In the genomic region with DNA sequence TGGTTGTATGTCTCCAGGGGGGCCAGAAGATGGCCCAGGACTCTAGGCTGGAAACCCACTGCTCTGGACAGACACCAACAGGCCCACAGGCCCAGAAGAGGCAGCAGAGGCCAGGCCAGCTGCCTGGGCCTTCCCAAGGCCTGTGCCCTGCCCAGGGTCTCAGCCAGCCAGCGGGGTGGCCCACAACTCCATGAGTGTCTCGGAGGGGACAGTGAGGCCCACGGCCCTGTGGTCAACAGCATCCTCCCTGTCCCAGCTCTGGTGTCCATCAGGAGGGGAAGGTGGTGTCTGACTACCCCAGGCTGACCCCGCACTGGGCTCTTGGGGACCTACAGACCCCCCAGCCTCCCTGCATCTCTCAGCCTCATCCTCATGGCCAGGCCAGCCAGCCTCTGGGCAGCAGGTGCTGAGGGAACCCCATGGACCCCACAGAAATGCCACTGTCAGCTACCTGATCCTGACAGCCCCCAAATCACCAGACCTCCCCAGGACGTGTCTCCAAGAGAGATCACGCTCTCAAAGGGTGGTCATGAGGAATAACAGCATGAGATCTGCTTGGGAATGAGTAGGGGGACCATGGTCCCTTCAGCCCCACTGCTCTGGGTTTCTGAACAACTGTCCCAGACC, we compare ENCODE assay signal across 17 cellular contexts.
DNase-seq lines count a peak whose midpoint lies in the region; ATAC-seq, FAIRE-seq and TF ChIP-seq lines count a peak whose summit lies in the region.
"Had no signal": no experiment of that assay in that cellular context is flagged by ENCODE, and none has a peak within 500 bp of the region (broad histone marks: within the 10 kb centered on the region; RNA-seq: fewer than 3 reads in every experiment).

No MANE protein-coding gene starts in this region.

- no peak overlapping the region for H2AK5ac ChIP-seq in H9 (ENCODE audit: insufficient read length, low read length)

- no peak overlapping the region for H3K14ac ChIP-seq in H9 (ENCODE audit: insufficient read depth, low read length)

- H3K4me2 ChIP-seq in HepG2 (ENCODE audit: low read depth, low read length) (peak overlapping the region; percentile 95), H9 (ENCODE audit: insufficient read depth, insufficient read length, low read length) (no peak overlapping the region)

- no peak overlapping the region for H2BK20ac ChIP-seq in H9 (ENCODE audit: low read depth, low read length, poor library complexity, severe bottlenecking)

- no peak overlapping the region for H3T11ph ChIP-seq in H9 (ENCODE audit: low read length)

- no peak overlapping the region for H3K56ac ChIP-seq in H9 (ENCODE audit: insufficient read length, low read depth, low read length)

- H3K9ac ChIP-seq in HepG2 (ENCODE audit: insufficient read depth, low read depth, low read length) (peak overlapping the region; percentile 69), skeletal muscle tissue (ENCODE audit: low read depth in 1 of 3, low read length in 3 of 3) (peak overlapping the region in 1 of 3 donors; percentile 25), H9 (ENCODE audit: extremely low read depth, insufficient read length, low read length) (no peak overlapping the region)

- H3K4me1 ChIP-seq in CD8-positive, alpha-beta T cell (ENCODE audit: insufficient read depth, low read length): peaks cover 25% of the 10 kb centered on the region
- H3K4me1 ChIP-seq in HepG2 (ENCODE audit: insufficient read depth, low read length): peaks cover 87% of the 10 kb centered on the region
- H3K4me1 ChIP-seq in skeletal muscle tissue (ENCODE audit: control insufficient read depth in 3 of 3, insufficient read depth in 3 of 3, low read length in 3 of 3): peaks cover 58 to 67% (median 61%) of the 10 kb centered on the region in 3 donors
- no peaks in the 10 kb centered on the region; the same call in 1 of the 2 replicates for H3K4me1 ChIP-seq in H9 (ENCODE audit: insufficient read depth, low read length)

- FAIRE-seq in HepG2 (lab: Jason Lieb, UNC): no peak
- FAIRE-seq: HTR-8/SVneo had no signal

- POLR2A ChIA-PET in CD8-positive, alpha-beta T cell (lab: Charles Lee): interaction anchor here (1.1 kb wide), 1 partner anchor 9 kb away, joined by 3 read pairs; no protein-coding TSS in a partner anchor
- POLR2A ChIA-PET in HepG2 (lab: Yijun Ruan, JAX): interaction anchor here (1.0 to 7.0 kb wide), 5 partner anchors 10 to 69 kb away, joined by 3 to 81 read pairs (median 5); no protein-coding TSS in a partner anchor

- CTCF ChIA-PET in CD8-positive, alpha-beta T cell (lab: Charles Lee): interaction anchor here (2.1 kb wide), 1 partner anchor 180 kb away, joined by 10 read pairs; no protein-coding TSS in a partner anchor
- CTCF ChIA-PET in HepG2 (lab: Yijun Ruan, JAX; ENCODE audit: low intra/inter-chr PET ratio, low total read pairs): no interaction called here

- no peak overlapping the region for H3K4me3 ChIP-seq in CD8-positive, alpha-beta T cell (ENCODE audit: low read depth, low read length)
- peak overlapping the region; percentile 50 to 73 (median 51); a peak in 5 of 6 replicates for H3K4me3 ChIP-seq in HepG2 (replicated peaks in 1 of 3; ENCODE audit: insufficient read depth in 1 of 3, low read depth in 2 of 3, low read length in 3 of 3)
- H3K4me3 ChIP-seq in skeletal muscle tissue (ENCODE audit: low read length in 3 of 3): no peak overlapping the region
- H3K4me3 ChIP-seq: thoracic aorta had no signal

- H3K36me3 Mint-ChIP-seq in CD8-positive, alpha-beta T cell: peaks cover 32% of the 10 kb centered on the region
- H3K36me3 Mint-ChIP-seq in brain (peaks cover 12% of the 10 kb centered on the region), H9 (ENCODE audit: insufficient read depth in 1 of 3, low read depth in 3 of 3) (peaks cover 4 to 20% (median 18%) of the 10 kb centered on the region in 3 experiments; a peak in 5 of 7 replicates)
- H3K36me3 Mint-ChIP-seq: immature natural killer cell had no signal

- 88% methylated on average over 3 of the region's 6 CpGs for WGBS in HepG2 (ENCODE audit: low lambda C conversion rate)
- WGBS in H9 (ENCODE audit: extremely low coverage, insufficient read length, low lambda C conversion rate): no CpG with 5 or more reads among the region's 6 CpGs

- no peaks in the 10 kb centered on the region for H3K9me3 Mint-ChIP-seq in CD8-positive, alpha-beta T cell
- no peaks in the 10 kb centered on the region for H3K9me3 Mint-ChIP-seq in brain
- H3K9me3 Mint-ChIP-seq in H9: no peaks in the 10 kb centered on the region
- H3K9me3 Mint-ChIP-seq: immature natural killer cell; naive thymus-derived CD8-positive, alpha-beta T cell had no signal

- no peak overlapping the region for H4K91ac ChIP-seq in H9 (ENCODE audit: insufficient read length, low read depth, low read length)

- peaks cover 37% of the 10 kb centered on the region for H3K4me1 Mint-ChIP-seq in CD8-positive, alpha-beta T cell (ENCODE audit: low read depth)
- H3K4me1 Mint-ChIP-seq in brain (peaks cover 74% of the 10 kb centered on the region), H9 (peaks cover 42 to 43% of the 10 kb centered on the region in 2 experiments)

- H3K27me3 Mint-ChIP-seq in CD8-positive, alpha-beta T cell (ENCODE audit: low read depth): no peaks in the 10 kb centered on the region
- no peaks in the 10 kb centered on the region for H3K27me3 Mint-ChIP-seq in brain
- H3K27me3 Mint-ChIP-seq in H9 (ENCODE audit: low read depth): no peaks in the 10 kb centered on the region; the same call in 1 of the 2 replicates
- H3K27me3 Mint-ChIP-seq: naive thymus-derived CD8-positive, alpha-beta T cell had no signal

- intact Hi-C loops in CD8-positive, alpha-beta T cell (cut with DNase I, micrococcal nuclease): no loop called here
- intact Hi-C loops in HepG2 (cut with micrococcal nuclease; ENCODE audit: unreplicated experiment) (loop anchor here (1.0 kb wide), 1 partner anchor 10 kb away; no protein-coding TSS in a partner anchor), posterior vena cava (cut with DNase I) (loop anchor here in 1 of 2 donors (10.0 kb wide), 1 partner anchor 188 kb away; no protein-coding TSS in a partner anchor)

- H4K8ac ChIP-seq in H9 (replicated peaks; ENCODE audit: insufficient read length, low read depth, low read length): no peak overlapping the region

- H3K27ac ChIP-seq in CD8-positive, alpha-beta T cell (ENCODE audit: low read depth, low read length): no peak overlapping the region
- H3K27ac ChIP-seq in HepG2 (ENCODE audit: extremely low read length, insufficient read depth, low read length): peak overlapping the region; percentile 85
- peak overlapping the region; percentile 3 for H3K27ac ChIP-seq in skeletal muscle tissue (ENCODE audit: low read depth, low read length)
- H3K27ac ChIP-seq in H9 (ENCODE audit: insufficient read length, low read depth, low read length): no peak overlapping the region
- H3K27ac ChIP-seq: thoracic aorta had no signal

- H2BK15ac ChIP-seq in H9 (ENCODE audit: low read depth, low read length): no peak overlapping the region

- H4K20me1 ChIP-seq in HepG2 (ENCODE audit: insufficient read depth, low read length) (peaks cover 30% of the 10 kb centered on the region; the same call in 1 of the 2 replicates), H9 (ENCODE audit: control insufficient read depth, insufficient read depth, insufficient read length) (no peaks in the 10 kb centered on the region)

- no peak overlapping the region for H2BK5ac ChIP-seq in H9 (ENCODE audit: insufficient read length, low read length)

- H3K9me3 ChIP-seq in CD8-positive, alpha-beta T cell (ENCODE audit: low read length): no peaks in the 10 kb centered on the region
- H3K9me3 ChIP-seq in HepG2 (ENCODE audit: low read length) (no peaks in the 10 kb centered on the region), skeletal muscle tissue (ENCODE audit: control insufficient read depth in 3 of 3, low read length in 3 of 3) (no peaks in the 10 kb centered on the region), H9 (ENCODE audit: control insufficient read depth, low read depth, low read length) (no peaks in the 10 kb centered on the region)
- H3K9me3 ChIP-seq: thoracic aorta had no signal

- no peak overlapping the region for H2BK12ac ChIP-seq in H9 (ENCODE audit: insufficient read length, low read depth, low read length)

- no peak for DNase-seq in CD8-positive, alpha-beta T cell
- no peak for DNase-seq in HepG2 (ENCODE audit: low spot score)
- no peak for DNase-seq in posterior vena cava (ENCODE audit: low spot score)
- no peak for DNase-seq in H9
- no peak for DNase-seq in NCI-H345 treated with DMSO at 0.1 percent for 48 hours (lab: John Stamatoyannopoulos, UW; ENCODE audit: unreplicated experiment)
- no peak for DNase-seq in left lobe of liver (ENCODE audit: low spot score)
- DNase-seq: activated CD4-positive, alpha-beta T cell treated with anti-CD3 and anti-CD28 coated beads for 1 hour; activated T-cell treated with anti-CD3 and anti-CD28 coated beads for 4 hours; DMS79 treated with DMSO at 0.1 percent for 48 hours; foreskin melanocyte; immature natural killer cell; NCI-H2227 treated with DMSO at 0.1 percent for 48 hours had no signal

- H2AFZ ChIP-seq in HepG2 (ENCODE audit: low read length): no peak overlapping the region
- H2AFZ ChIP-seq in H9 (ENCODE audit: low read length): no peak overlapping the region

- in situ Hi-C loops in HepG2 (cut with HindIII; ENCODE audit: extremely low pct_ligation_motif_present, low pct_unique_long_range_greater_than_20kb): loop anchor here (5.0 kb wide), 2 partner anchors 40 to 180 kb away; no protein-coding TSS in a partner anchor

- H4K5ac ChIP-seq in H9 (ENCODE audit: insufficient read length, low read depth, low read length): no peak overlapping the region

- TF ChIP-seq CTCF in CD8-positive, alpha-beta T cell (IDR thresholded peaks at IDR 0.05): no peak
- TF ChIP-seq CTCF in brain (conservative IDR thresholded peaks at IDR 0.05) (no peak), HepG2 (CRISPR knock-in tag; IDR thresholded peaks at IDR 0.05) (no peak), H9 (conservative IDR thresholded peaks at IDR 0.05) (no peak)

- peak overlapping the region; percentile 75 for H3K27ac Mint-ChIP-seq in CD8-positive, alpha-beta T cell
- H3K27ac Mint-ChIP-seq in brain (peak overlapping the region in 3 of 5 experiments; percentile 13 to 86 (median 80)), H9 (0 out of 7 replicates have a peak overlapping the region, but pooled peaks of 1 of the 3 experiments have one; percentile 68)

- H3K18ac ChIP-seq in H9 (ENCODE audit: insufficient read length, low read depth, low read length): no peak overlapping the region

- H2BK120ac ChIP-seq in H9 (ENCODE audit: low read depth, low read length, poor library complexity, severe bottlenecking): no peak overlapping the region

- no peaks in the 10 kb centered on the region for H3K23me2 ChIP-seq in H9 (ENCODE audit: insufficient read length, low read depth, low read length, poor library complexity, severe bottlenecking)

- peaks cover 91% of the 10 kb centered on the region for H3K79me2 ChIP-seq in HepG2 (ENCODE audit: insufficient read depth, low read length)
- H3K79me2 ChIP-seq in H9 (ENCODE audit: insufficient read depth, low read length): no peaks in the 10 kb centered on the region; the same call in 1 of the 2 replicates

- TF ChIP-seq RAD21 in HepG2 (CRISPR knock-in tag; IDR thresholded peaks at IDR 0.05): no peak

- no TSS peak for BruUV-seq in HepG2 (replicated peaks; lab: Mats Ljungman, UMichigan)

- ATAC-seq in CD8-positive, alpha-beta T cell: no peak
- ATAC-seq in HepG2: no peak
- no peak for ATAC-seq in left lobe of liver
- ATAC-seq: naive thymus-derived CD8-positive, alpha-beta T cell had no signal

- peaks cover 26% of the 10 kb centered on the region for H3K36me3 ChIP-seq in CD8-positive, alpha-beta T cell (ENCODE audit: insufficient read depth, low read length)
- H3K36me3 ChIP-seq in HepG2 (replicated peaks in 1 of 2; ENCODE audit: control insufficient read depth in 1 of 2, insufficient read depth in 2 of 2, low read length in 2 of 2) (peaks cover 8 to 34% of the 10 kb centered on the region in 2 experiments; a peak in 4 of 5 replicates), skeletal muscle tissue (ENCODE audit: control insufficient read depth in 3 of 3, insufficient read depth in 3 of 3, low read length in 3 of 3) (no peaks in the 10 kb centered on the region)
- H3K36me3 ChIP-seq: thoracic aorta had no signal

- H3K4ac ChIP-seq in H9 (ENCODE audit: low read depth, low read length): no peak overlapping the region

- TF ChIP-seq EP300 in HepG2 (IDR thresholded peaks at IDR 0.05; ENCODE audit: low read depth in 2 of 2, low read length in 2 of 2) (no peak), HepG2 (CRISPR knock-in tag; IDR thresholded peaks at IDR 0.05; ENCODE audit: borderline replicate concordance) (no peak)

- H3K4me3 Mint-ChIP-seq in CD8-positive, alpha-beta T cell: no peak overlapping the region
- H3K4me3 Mint-ChIP-seq in brain (peak overlapping the region in 1 of 5 experiments; percentile 39), H9 (no peak overlapping the region)
- H3K4me3 Mint-ChIP-seq: immature natural killer cell; naive thymus-derived CD8-positive, alpha-beta T cell had no signal

- peak in 1 of 2 experiments; percentile 22; a peak in 1 of 4 replicates for TF ChIP-seq POLR2A in HepG2 (IDR thresholded peaks at IDR 0.05; ENCODE audit: insufficient read depth in 1 of 2, low read depth in 2 of 2, low read length in 2 of 2)

- H3K27me3 ChIP-seq in CD8-positive, alpha-beta T cell (ENCODE audit: insufficient read depth, low read length): no peaks in the 10 kb centered on the region
- H3K27me3 ChIP-seq in HepG2 (ENCODE audit: control insufficient read depth in 1 of 2, insufficient read depth in 2 of 2, low read length in 2 of 2): no peaks in the 10 kb centered on the region
- peaks cover 0 to 6% (median 5%) of the 10 kb centered on the region in 3 donors for H3K27me3 ChIP-seq in skeletal muscle tissue (ENCODE audit: control insufficient read depth in 3 of 3, insufficient read depth in 3 of 3, low read length in 3 of 3)
- H3K27me3 ChIP-seq in H9 (ENCODE audit: insufficient read depth, low read length): no peaks in the 10 kb centered on the region

- no peak overlapping the region for H3K23ac ChIP-seq in H9 (ENCODE audit: insufficient read length, low read depth, low read length)

- H3K79me1 ChIP-seq in H9 (ENCODE audit: insufficient read depth, low read depth, low read length, poor library complexity, severe bottlenecking): no peaks in the 10 kb centered on the region

Comparison
In these comparisons a context has a peak if more than half of its experiments do, and no peak if none do; other contexts are left out.
1. H3K27ac ChIP-seq: peak in HepG2 (single experiment) and skeletal muscle tissue (single experiment); none in CD8-positive, alpha-beta T cell (single experiment) and H9 (single experiment).
2. H3K4me3 ChIP-seq: peak in HepG2 (3 of 3); none in CD8-positive, alpha-beta T cell (single experiment) and skeletal muscle tissue (0 of 3).